ENCODE assay signal across 11 cellular contexts in the genomic region with DNA sequence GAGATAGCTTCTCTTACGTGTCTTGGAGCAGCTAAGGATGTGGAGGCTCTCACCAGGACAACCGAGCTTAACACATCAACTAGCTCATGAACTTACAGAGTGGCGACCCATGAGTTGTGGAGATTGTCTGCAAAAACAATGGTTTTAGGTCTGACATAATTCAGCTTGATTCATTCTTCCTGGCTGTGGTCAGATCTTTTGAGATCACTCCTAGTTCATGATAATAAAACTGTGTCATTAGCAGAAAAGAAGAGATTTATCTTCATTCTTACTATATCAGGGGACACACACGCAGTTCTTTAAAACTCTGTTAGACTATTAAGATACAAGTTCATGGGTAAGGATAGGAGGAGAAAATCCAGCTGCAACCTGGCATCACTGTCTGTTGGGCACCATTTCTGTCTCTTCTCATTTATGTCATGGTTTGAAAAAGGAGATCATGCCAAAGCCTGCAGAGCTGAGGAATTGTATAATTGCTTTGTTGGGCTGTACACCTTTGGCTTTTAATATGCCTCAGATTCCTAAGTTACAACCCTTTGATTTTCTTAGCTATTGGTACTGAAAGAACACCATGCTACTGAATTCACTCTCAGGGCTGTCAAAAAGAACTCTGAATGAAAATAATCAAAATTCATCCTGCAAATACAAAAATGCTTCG.
DNase-seq lines count a peak whose midpoint lies in the region; ATAC-seq and TF ChIP-seq lines count a peak whose summit lies in the region.
"Had no signal": no experiment of that assay in that cellular context is flagged by ENCODE, and none has a peak within 500 bp of the region (broad histone marks: within the 10 kb centered on the region; RNA-seq: fewer than 3 reads in every experiment).

No MANE protein-coding gene starts in this region.

- WGBS in esophagus squamous epithelium, 2 donors = 75 to 77% methylated on average over 4 to 5 of the region's 5 CpGs
- WGBS in testis, 2 donors = 77 to 82% methylated on average over 5 of the region's 5 CpGs

- no peaks in the 10 kb centered on the region for H3K79me2 ChIP-seq in fibroblast of lung (ENCODE audit: control insufficient read depth, insufficient read depth, low read length)
- H3K79me2 ChIP-seq in Karpas-422 (ENCODE audit: low read length) = no peaks in the 10 kb centered on the region

- H3K4me1 ChIP-seq in BLaER1 (peaks cover 86% of the 10 kb centered on the region), fibroblast of lung (ENCODE audit: control insufficient read depth, extremely low read depth, insufficient read depth, low read length) (peaks cover 3% of the 10 kb centered on the region), esophagus squamous epithelium (peaks cover 13 to 43% (median 16%) of the 10 kb centered on the region in 3 donors), testis (peaks cover 6% of the 10 kb centered on the region), Karpas-422 (ENCODE audit: low read length) (peaks cover 12% of the 10 kb centered on the region)

- no peak overlapping the region for H3K27ac ChIP-seq in BLaER1
- H3K27ac ChIP-seq in fibroblast of lung (ENCODE audit: insufficient read depth, low read length) = no peak overlapping the region
- peak overlapping the region in 1 of 4 donors; percentile 2 for H3K27ac ChIP-seq in esophagus squamous epithelium
- H3K27ac ChIP-seq in testis = no peak overlapping the region
- H3K27ac ChIP-seq in Karpas-422 (ENCODE audit: low read length) = no peak overlapping the region
- H3K27ac ChIP-seq: pancreas had no signal

- H2AFZ ChIP-seq in fibroblast of lung (ENCODE audit: low read length) = no peak overlapping the region
- no peak overlapping the region for H2AFZ ChIP-seq in Karpas-422 (ENCODE audit: low read length)

- H3K4me3 ChIP-seq in BLaER1 (no peak overlapping the region), fibroblast of lung (replicated peaks in 1 of 4; ENCODE audit: control extremely low read depth in 1 of 4, insufficient read depth in 1 of 4, low read depth in 3 of 4, low read length in 4 of 4) (no peak overlapping the region), esophagus squamous epithelium (no peak overlapping the region), testis (no peak overlapping the region), Karpas-422 (ENCODE audit: low read length) (no peak overlapping the region)
- H3K4me3 ChIP-seq: pancreas had no signal

- no peaks in the 10 kb centered on the region for H3K9me3 ChIP-seq in BLaER1
- no peaks in the 10 kb centered on the region for H3K9me3 ChIP-seq in fibroblast of lung (ENCODE audit: control insufficient read depth, insufficient read depth, low read depth, low read length)
- no peaks in the 10 kb centered on the region for H3K9me3 ChIP-seq in esophagus squamous epithelium
- no peaks in the 10 kb centered on the region for H3K9me3 ChIP-seq in testis
- H3K9me3 ChIP-seq in Karpas-422 (ENCODE audit: low read length) = no peaks in the 10 kb centered on the region
- H3K9me3 ChIP-seq: pancreas had no signal

- H4K20me1 ChIP-seq in BLaER1 (no peaks in the 10 kb centered on the region), fibroblast of lung (ENCODE audit: control insufficient read depth, extremely low read depth, insufficient read depth, low read length) (no peaks in the 10 kb centered on the region), Karpas-422 (ENCODE audit: insufficient read depth, low read depth, low read length) (no peaks in the 10 kb centered on the region)

- intact Hi-C loops in esophagus squamous epithelium (cut with DNase I) (no loop called here), testis (cut with DNase I; ENCODE audit: low total_unique reads) (no loop called here)

- TF ChIP-seq POLR2A in esophagus squamous epithelium (IDR thresholded peaks at IDR 0.05) (no peak), testis (IDR thresholded peaks at IDR 0.05) (no peak)

- ATAC-seq in GM21723 (IDR thresholded peaks at IDR 0.05; ENCODE audit: unreplicated experiment) = no peak

- no peak for TF ChIP-seq CTCF in fibroblast of lung (conservative IDR thresholded peaks at IDR 0.05 in 1 of 2, IDR thresholded peaks at IDR 0.05 in 1 of 2; ENCODE audit: low read depth in 1 of 2, low read length in 2 of 2)
- no peak for TF ChIP-seq CTCF in esophagus squamous epithelium (IDR thresholded peaks at IDR 0.05)
- no peak for TF ChIP-seq CTCF in testis (IDR thresholded peaks at IDR 0.05)

- no peak overlapping the region for H3K9ac ChIP-seq in BLaER1
- no peak overlapping the region for H3K9ac ChIP-seq in fibroblast of lung (ENCODE audit: insufficient read depth, low read length)
- H3K9ac ChIP-seq in Karpas-422 (ENCODE audit: low read length) = no peak overlapping the region

- H3K27me3 ChIP-seq in BLaER1 = no peaks in the 10 kb centered on the region
- peaks cover 3% of the 10 kb centered on the region for H3K27me3 ChIP-seq in fibroblast of lung (ENCODE audit: control insufficient read depth, insufficient read depth, low read length)
- no peaks in the 10 kb centered on the region for H3K27me3 ChIP-seq in esophagus squamous epithelium
- no peaks in the 10 kb centered on the region for H3K27me3 ChIP-seq in testis
- H3K27me3 ChIP-seq in Karpas-422 (ENCODE audit: low read length) = no peaks in the 10 kb centered on the region
- H3K27me3 ChIP-seq: pancreas had no signal

- peak; percentile 89 for DNase-seq in RPMI7951 (ENCODE audit: low read depth)
- DNase-seq in fibroblast of lung (ENCODE audit: low read depth in 2 of 2) = peak; percentile 57 to 99
- peak; percentile 50 for DNase-seq in renal cortical epithelial cell (ENCODE audit: low read depth)
- no peak for DNase-seq in esophagus squamous epithelium (lab: John Stamatoyannopoulos, UW)
- no peak for DNase-seq in testis
- DNase-seq in Karpas-422 = no peak
- DNase-seq: islet precursor cell, NCI-H345, pancreas had no signal

- H3K4me2 ChIP-seq in BLaER1 = 0 out of 2 replicates have a peak overlapping the region, but pooled peaks have one; percentile 7
- H3K4me2 ChIP-seq in fibroblast of lung (ENCODE audit: extremely low read depth, insufficient read depth, low read length) = no peak overlapping the region
- H3K4me2 ChIP-seq in Karpas-422 (ENCODE audit: low read depth, low read length, poor library complexity, severe bottlenecking) = no peak overlapping the region

- no peaks in the 10 kb centered on the region for H3K36me3 ChIP-seq in BLaER1
- no peaks in the 10 kb centered on the region for H3K36me3 ChIP-seq in fibroblast of lung (ENCODE audit: control insufficient read depth, insufficient read depth, low read length)
- no peaks in the 10 kb centered on the region for H3K36me3 ChIP-seq in esophagus squamous epithelium
- H3K36me3 ChIP-seq in testis (ENCODE audit: low read depth, missing control alignments) = no peaks in the 10 kb centered on the region
- H3K36me3 ChIP-seq in Karpas-422 (ENCODE audit: insufficient read depth, low read length) = no peaks in the 10 kb centered on the region
- H3K36me3 ChIP-seq: pancreas had no signal

- H3K9me2 ChIP-seq in Karpas-422 (replicated peaks; ENCODE audit: insufficient read depth, low read length) = no peaks in the 10 kb centered on the region

Comparison
In these comparisons a context has a peak if more than half of its experiments do, and no peak if none do; other contexts are left out.
1. DNase-seq: peak in RPMI7951 (single experiment), fibroblast of lung (2 of 2) and renal cortical epithelial cell (single experiment); none in esophagus squamous epithelium (single experiment), testis (single experiment) and Karpas-422 (single experiment).